In the genomic region with DNA sequence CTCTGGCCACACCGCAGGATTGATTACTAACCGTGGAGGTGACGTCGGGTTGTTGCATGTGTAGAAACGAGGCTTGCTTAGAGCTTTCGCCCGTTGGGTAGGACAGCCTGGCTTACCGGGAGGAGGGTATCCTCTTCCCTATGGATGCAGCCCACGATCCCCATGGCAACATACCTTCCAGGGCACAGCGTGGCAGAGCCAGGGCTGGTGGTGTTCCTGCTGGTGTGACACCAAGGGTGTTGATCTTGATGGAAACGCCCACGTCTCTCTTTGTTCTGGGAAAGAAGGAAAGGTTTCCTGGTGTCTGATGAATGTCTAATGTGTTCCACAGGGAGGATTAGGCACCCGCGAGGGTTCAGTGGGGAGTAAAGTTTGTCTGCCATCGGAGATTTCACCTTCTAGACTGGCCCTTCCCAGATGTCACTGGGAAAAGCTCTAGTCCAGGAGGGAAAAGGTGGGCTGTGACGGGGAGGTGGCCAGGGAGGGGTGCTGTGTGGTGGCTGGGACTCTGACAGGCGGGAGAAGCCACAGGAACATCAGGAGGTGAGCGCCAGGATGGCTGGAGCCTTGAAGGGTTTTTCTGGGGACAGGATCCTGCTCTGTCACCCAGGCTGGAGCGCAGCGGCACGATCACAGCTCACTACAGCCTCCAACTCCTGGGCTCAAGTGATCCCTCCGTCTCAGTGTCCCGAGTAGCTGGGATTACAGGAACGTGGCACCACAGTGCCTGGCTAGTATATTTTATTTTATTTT, we compare ENCODE assay signal across 15 cellular contexts.
"Had no signal": no experiment of that assay in that cellular context is flagged by ENCODE, and none has a peak within 500 bp of the region (broad histone marks: within the 10 kb centered on the region; RNA-seq: fewer than 3 reads in every experiment).

No MANE protein-coding gene starts in this region.

- H3K27ac ChIP-seq: brain microvascular endothelial cell, foreskin keratinocyte, prostate gland, right lobe of liver, testis had no signal

- H3K9me3 ChIP-seq: prostate gland, right lobe of liver, testis had no signal

- H3K27ac Mint-ChIP-seq: activated B cell treated with CpG ODN at 0.5 μM for 24 hours; activated CD4-positive, alpha-beta T cell treated with anti-CD3 and anti-CD28 coated beads, Interleukin-2, amount 10 ng/mL, durations not matched to agents 7 days and 5 days; activated naive CD8-positive, alpha-beta T cell; stimulated activated naive CD8-positive, alpha-beta T cell treated with anti-CD3 and anti-CD28 coated beads, Interleukin-15, Interleukin-2, amounts not matched to agents 100 ng/mL and 50 ng/mL, for 24 hours; T-helper 1 cell treated with Interleukin-12 subunit alpha and Interleukin-12 subunit beta and Interleukin-4 antibody, amounts not matched to agents 30 μg/mL and 1 μg/mL, for 36 hours had no signal

- ATAC-seq: activated T-cell treated with anti-CD3 and anti-CD28 coated beads, Interleukin-2, amount 50 U/mL, for 4 hours; foreskin keratinocyte; right lobe of liver had no signal

- H3K36me3 ChIP-seq: brain microvascular endothelial cell had no signal

- H3K4me3 ChIP-seq: dorsolateral prefrontal cortex, prostate gland, right lobe of liver, testis had no signal

- H3K4me1 Mint-ChIP-seq: activated B cell treated with CpG ODN at 0.5 μM for 24 hours had no signal

- DNase-seq: activated B cell treated with CpG ODN at 0.5 μM for 24 hours; activated CD4-positive, alpha-beta T cell treated with anti-CD3 and anti-CD28 coated beads, Interleukin-2, amount 10 ng/mL, durations not matched to agents 7 days and 5 days; activated effector memory CD4-positive, alpha-beta T cell treated with anti-CD3 and anti-CD28 coated beads, Interleukin-2, amount 50 U/mL, for 16 hours; activated T-cell treated with anti-CD3 and anti-CD28 coated beads, Interleukin-2, amount 50 U/mL, for 4 hours; amygdala; brain microvascular endothelial cell; dorsolateral prefrontal cortex; foreskin keratinocyte; naive B cell; right lobe of liver; testis had no signal

- H3K27me3 ChIP-seq: brain microvascular endothelial cell, dorsolateral prefrontal cortex, foreskin keratinocyte, right lobe of liver, testis had no signal

- H3K4me3 Mint-ChIP-seq: activated B cell treated with CpG ODN at 0.5 μM for 24 hours; activated CD4-positive, alpha-beta T cell treated with anti-CD3 and anti-CD28 coated beads, Interleukin-2, amount 10 ng/mL, durations not matched to agents 7 days and 5 days; activated naive CD8-positive, alpha-beta T cell; activated T-cell treated with anti-CD3 and anti-CD28 coated beads, Interleukin-2, amount 50 U/mL, for 4 hours; naive B cell; stimulated activated naive CD8-positive, alpha-beta T cell treated with anti-CD3 and anti-CD28 coated beads, Interleukin-15, Interleukin-2, amounts not matched to agents 100 ng/mL and 50 ng/mL, for 24 hours; T-helper 1 cell treated with Interleukin-12 subunit alpha and Interleukin-12 subunit beta and Interleukin-4 antibody, amounts not matched to agents 30 μg/mL and 1 μg/mL, for 36 hours had no signal

- H3K27me3 Mint-ChIP-seq: activated B cell treated with CpG ODN at 0.5 μM for 24 hours; activated CD4-positive, alpha-beta T cell treated with anti-CD3 and anti-CD28 coated beads, Interleukin-2, amount 10 ng/mL, durations not matched to agents 7 days and 5 days; activated naive CD8-positive, alpha-beta T cell; naive B cell; stimulated activated naive CD8-positive, alpha-beta T cell treated with anti-CD3 and anti-CD28 coated beads, Interleukin-15, Interleukin-2, amounts not matched to agents 100 ng/mL and 50 ng/mL, for 24 hours had no signal

- H3K9me3 Mint-ChIP-seq: activated B cell treated with CpG ODN at 0.5 μM for 24 hours; activated CD4-positive, alpha-beta T cell treated with anti-CD3 and anti-CD28 coated beads, Interleukin-2, amount 10 ng/mL, durations not matched to agents 7 days and 5 days; activated T-cell treated with anti-CD3 and anti-CD28 coated beads, Interleukin-2, amount 50 U/mL, for 4 hours; naive B cell; stimulated activated naive CD8-positive, alpha-beta T cell treated with anti-CD3 and anti-CD28 coated beads, Interleukin-15, Interleukin-2, amounts not matched to agents 100 ng/mL and 50 ng/mL, for 24 hours; T-helper 1 cell treated with Interleukin-12 subunit alpha and Interleukin-12 subunit beta and Interleukin-4 antibody, amounts not matched to agents 30 μg/mL and 1 μg/mL, for 36 hours had no signal

- H3K4me1 ChIP-seq: foreskin keratinocyte, prostate gland, testis had no signal
